Comparison of ENCODE assay signal across 8 cellular contexts in the genomic region with DNA sequence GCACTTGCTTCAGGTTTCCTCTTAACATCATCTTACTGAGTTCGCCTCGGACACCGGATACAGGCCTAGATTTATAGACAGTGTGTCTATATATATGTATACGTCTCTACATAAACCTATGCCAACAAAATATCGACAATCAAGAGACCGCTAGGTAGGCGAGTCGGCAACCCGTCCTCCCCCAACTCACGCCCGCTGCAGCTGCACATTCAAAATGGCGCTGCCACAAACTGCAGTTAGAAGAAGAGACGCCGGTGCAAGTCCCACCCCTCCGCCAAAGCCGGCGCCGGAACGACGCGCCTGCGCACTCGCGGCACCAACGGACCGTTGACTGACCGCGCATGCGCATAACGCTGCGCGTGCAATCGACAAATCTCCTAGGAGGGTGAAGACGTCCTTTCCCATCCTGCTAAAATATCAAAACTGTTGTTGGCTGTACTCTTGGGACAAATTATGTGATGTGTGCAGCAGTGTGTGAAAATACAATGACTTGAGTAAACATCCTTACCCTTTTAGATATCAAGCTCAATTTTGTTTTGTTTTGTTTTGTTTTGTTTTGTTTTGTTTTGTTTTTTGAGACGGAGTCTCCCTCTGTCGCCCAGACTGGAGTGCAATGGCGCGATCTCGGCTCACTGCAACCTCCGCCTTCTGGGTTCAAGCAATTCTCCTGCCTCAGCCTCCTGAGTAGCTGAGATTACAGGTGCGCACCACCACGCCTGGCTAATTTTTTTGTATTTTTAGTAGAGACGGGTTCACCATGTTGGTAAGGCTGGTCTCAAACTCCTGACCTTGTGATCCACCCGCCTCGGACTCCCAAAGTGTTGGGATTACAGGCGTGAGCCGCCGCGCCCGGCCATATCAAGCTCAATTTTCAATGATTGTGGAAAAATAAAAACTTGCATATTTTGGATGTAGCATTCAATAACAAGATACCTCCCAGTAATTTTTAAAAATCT. TPM values are rescaled to one million over a fixed set of nuclear protein-coding genes. Genes with fewer than 3 reads are reported as not detected.
DNase-seq lines count a peak whose midpoint lies in the region; ATAC-seq and FAIRE-seq lines count a peak whose summit lies in the region.
"Not testable (repeated sequence)": the region's sequence is repeated elsewhere in the genome, so short reads cannot be mapped to it uniquely, and the experiment has no call there.

A gene with protein sequence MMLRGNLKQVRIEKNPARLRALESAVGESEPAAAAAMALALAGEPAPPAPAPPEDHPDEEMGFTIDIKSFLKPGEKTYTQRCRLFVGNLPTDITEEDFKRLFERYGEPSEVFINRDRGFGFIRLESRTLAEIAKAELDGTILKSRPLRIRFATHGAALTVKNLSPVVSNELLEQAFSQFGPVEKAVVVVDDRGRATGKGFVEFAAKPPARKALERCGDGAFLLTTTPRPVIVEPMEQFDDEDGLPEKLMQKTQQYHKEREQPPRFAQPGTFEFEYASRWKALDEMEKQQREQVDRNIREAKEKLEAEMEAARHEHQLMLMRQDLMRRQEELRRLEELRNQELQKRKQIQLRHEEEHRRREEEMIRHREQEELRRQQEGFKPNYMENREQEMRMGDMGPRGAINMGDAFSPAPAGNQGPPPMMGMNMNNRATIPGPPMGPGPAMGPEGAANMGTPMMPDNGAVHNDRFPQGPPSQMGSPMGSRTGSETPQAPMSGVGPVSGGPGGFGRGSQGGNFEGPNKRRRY (minus strand): TSS at position 219 of the 956 bp plus-strand sequence. CDS start 188 bp downstream, at position 31.

- peak within 1 kb of the TSS; percentile 94 to 98 for H3K4me3 Mint-ChIP-seq in activated T-cell treated with anti-CD3 and anti-CD28 coated beads, Interleukin-2, amount 50 U/mL, for 72 hours

- not testable (repeated sequence) for H3K4me1 ChIP-seq in muscle layer of colon (ENCODE audit: insufficient read depth, low read length)

- FAIRE-seq in RCC 7860 (lab: Jason Lieb, UNC) = peak; percentile 86

- peak; percentile 97 for DNase-seq in DMS53 (lab: John Stamatoyannopoulos, UW)
- peak; percentile 87 for DNase-seq in RCC 7860 (ENCODE audit: low spot score)
- peak; percentile 95 to 97 for DNase-seq in activated T-cell treated with anti-CD3 and anti-CD28 coated beads, Interleukin-2, amount 50 U/mL, for 72 hours
- DNase-seq in stimulated activated CD8-positive, alpha-beta memory T cell treated with anti-CD3 and anti-CD28 coated beads, Interleukin-7, amount 100 ng/mL, for 24 hours (ENCODE audit: low read depth) = peak; percentile 81

- H3K27ac Mint-ChIP-seq in activated T-cell treated with anti-CD3 and anti-CD28 coated beads, Interleukin-2, amount 50 U/mL, for 72 hours = peak within 1 kb of the TSS; percentile 99

- ATAC-seq in GM21737 (IDR thresholded peaks at IDR 0.05; ENCODE audit: unreplicated experiment) (peak; percentile 84), esophagus mucosa (peak; percentile 95)
- peak; percentile 93 to 94 for ATAC-seq in activated T-cell treated with anti-CD3 and anti-CD28 coated beads, Interleukin-2, amount 50 U/mL, for 72 hours (replicated peaks in 1 of 2)

- H3K4me3 ChIP-seq in muscle layer of colon (ENCODE audit: low read depth in 1 of 2, low read length in 2 of 2) = peak within 1 kb of the TSS; percentile 73 to 94

- not testable (repeated sequence) for H3K36me3 ChIP-seq in KOPT-K1 (ENCODE audit: insufficient read depth, low read length); muscle layer of colon (ENCODE audit: insufficient read depth, low read length)

- not testable (repeated sequence) for H3K27me3 Mint-ChIP-seq in activated T-cell treated with anti-CD3 and anti-CD28 coated beads, Interleukin-2, amount 50 U/mL, for 72 hours (ENCODE audit: low read depth)

- not testable (repeated sequence) for H3K27me3 ChIP-seq in muscle layer of colon (ENCODE audit: control insufficient read depth in 1 of 2, insufficient read depth in 2 of 2, low read length in 2 of 2)

- not testable (repeated sequence) for H3K36me3 Mint-ChIP-seq in activated T-cell treated with anti-CD3 and anti-CD28 coated beads, Interleukin-2, amount 50 U/mL, for 72 hours (ENCODE audit: insufficient read depth in 2 of 2)

- not testable (repeated sequence) for H3K9me3 ChIP-seq in KOPT-K1 (ENCODE audit: insufficient read depth, low read length, poor library complexity, severe bottlenecking); muscle layer of colon (ENCODE audit: low read length)

- not testable (repeated sequence) for H3K9me3 Mint-ChIP-seq in activated T-cell treated with anti-CD3 and anti-CD28 coated beads, Interleukin-2, amount 50 U/mL, for 72 hours

- peak within 1 kb of the TSS; percentile 93 for H3K9ac ChIP-seq in muscle layer of colon (ENCODE audit: low read length)

- peak within 1 kb of the TSS; percentile 92 for H3K27ac ChIP-seq in KOPT-K1 (ENCODE audit: low read depth, low read length, poor library complexity, severe bottlenecking)
- H3K27ac ChIP-seq in muscle layer of colon (ENCODE audit: low read depth, low read length) = peak within 1 kb of the TSS; percentile 94

- not testable (repeated sequence) for H3K4me1 Mint-ChIP-seq in activated T-cell treated with anti-CD3 and anti-CD28 coated beads, Interleukin-2, amount 50 U/mL, for 72 hours (ENCODE audit: low read depth)

RNA-seq across cellular contexts. Expression of the gene that starts here (rescaled TPM):
- total RNA-seq in activated T-cell treated with anti-CD3 and anti-CD28 coated beads, Interleukin-2, amount 50 U/mL, for 72 hours = 10 to 100 TPM; 51.0 to 52.7 TPM
- 28.9 TPM for total RNA-seq in esophagus mucosa

Comparison
In these comparisons a context has a peak if more than half of its experiments do, and no peak if none do; other contexts are left out.
1. Peak in every context shown above with its lines: DNase-seq, ATAC-seq, H3K4me3 ChIP-seq and H3K27ac ChIP-seq.